ENCODE assay signal across 16 cellular contexts in the genomic region with DNA sequence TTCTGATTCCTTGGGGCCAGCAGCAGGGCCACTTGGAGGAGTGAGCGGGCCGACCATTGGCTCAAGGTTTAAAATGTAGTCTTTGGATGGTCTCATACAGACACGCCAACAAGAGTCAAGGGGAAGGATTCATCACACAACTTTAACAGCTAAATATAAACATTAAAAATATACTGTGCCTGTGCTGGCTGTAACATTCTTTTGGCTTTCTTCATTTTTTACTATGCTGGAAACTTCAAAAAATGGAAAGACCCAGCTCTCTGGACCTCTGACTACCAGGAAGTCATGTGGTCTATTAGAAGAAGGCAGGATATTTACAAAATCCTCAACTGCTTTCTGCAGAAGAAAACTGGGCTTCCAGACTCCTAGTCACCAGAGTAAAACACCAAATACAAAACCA.
"Had no signal": no experiment of that assay in that cellular context is flagged by ENCODE, and none has a peak within 500 bp of the region (broad histone marks: within the 10 kb centered on the region; RNA-seq: fewer than 3 reads in every experiment).

No MANE protein-coding gene starts in this region.

- H3K4me3 Mint-ChIP-seq: activated B cell treated with CpG ODN at 0.5 μM for 24 hours; activated CD4-positive, alpha-beta T cell treated with anti-CD3 and anti-CD28 coated beads, Interleukin-2, amount 10 ng/mL, durations not matched to agents 24 days and 14 days; activated CD8-positive, alpha-beta T cell treated with anti-CD3 and anti-CD28 coated beads, Interleukin-2, amount 10 ng/mL, durations not matched to agents 7 days and 5 days; activated naive CD8-positive, alpha-beta T cell; activated T-cell treated with anti-CD3 and anti-CD28 coated beads, Interleukin-2, amount 50 U/mL, for 72 hours; T-helper 1 cell treated with Interleukin-12 subunit alpha and Interleukin-12 subunit beta and Interleukin-4 antibody, amounts not matched to agents 30 μg/mL and 1 μg/mL, for 36 hours had no signal

- H3K9me3 ChIP-seq: ascending aorta, breast epithelium, left ventricle myocardium inferior, right lobe of liver, uterus had no signal

- H3K27ac Mint-ChIP-seq: activated B cell treated with CpG ODN at 0.5 μM for 24 hours; activated CD4-positive, alpha-beta T cell treated with anti-CD3 and anti-CD28 coated beads, Interleukin-2, amount 10 ng/mL, durations not matched to agents 24 days and 14 days; activated CD8-positive, alpha-beta T cell treated with anti-CD3 and anti-CD28 coated beads, Interleukin-2, amount 10 ng/mL, durations not matched to agents 7 days and 5 days; activated naive CD8-positive, alpha-beta T cell; activated T-cell treated with anti-CD3 and anti-CD28 coated beads, Interleukin-2, amount 50 U/mL, for 72 hours; T-helper 1 cell treated with Interleukin-12 subunit alpha and Interleukin-12 subunit beta and Interleukin-4 antibody, amounts not matched to agents 30 μg/mL and 1 μg/mL, for 36 hours had no signal

- H3K4me3 ChIP-seq: ascending aorta, breast epithelium, left ventricle myocardium inferior, right lobe of liver, uterus had no signal

- H3K9me3 Mint-ChIP-seq: activated B cell treated with CpG ODN at 0.5 μM for 24 hours had no signal

- H3K27me3 ChIP-seq: ascending aorta, breast epithelium, right lobe of liver, uterus had no signal

- H3K27me3 Mint-ChIP-seq: activated naive CD8-positive, alpha-beta T cell had no signal

- DNase-seq: activated B cell treated with CpG ODN at 0.5 μM for 24 hours; activated CD4-positive, alpha-beta T cell treated with anti-CD3 and anti-CD28 coated beads, Interleukin-2, amount 10 ng/mL, durations not matched to agents 24 days and 14 days; activated CD8-positive, alpha-beta memory T cell treated with anti-CD3 and anti-CD28 coated beads, Interleukin-2, amount 50 U/mL, for 4 hours; activated CD8-positive, alpha-beta T cell treated with anti-CD3 and anti-CD28 coated beads, Interleukin-2, amount 10 ng/mL, durations not matched to agents 7 days and 5 days; activated gamma-delta T cell; activated T-cell treated with anti-CD3 and anti-CD28 coated beads, Interleukin-2, amount 50 U/mL, for 72 hours; cerebellar nuclear complex; hippocampal formation; kidney; left ventricle myocardium inferior; right lobe of liver; uterus had no signal

- H3K36me3 Mint-ChIP-seq: activated naive CD8-positive, alpha-beta T cell had no signal

- H3K36me3 ChIP-seq: ascending aorta, breast epithelium, left ventricle myocardium inferior, right lobe of liver, uterus had no signal

- ATAC-seq: activated CD8-positive, alpha-beta T cell treated with anti-CD3 and anti-CD28 coated beads, Interleukin-2, amount 10 ng/mL, durations not matched to agents 7 days and 5 days; activated T-cell treated with anti-CD3 and anti-CD28 coated beads, Interleukin-2, amount 50 U/mL, for 72 hours; right lobe of liver had no signal

- H3K4me1 ChIP-seq: ascending aorta, breast epithelium, right lobe of liver, uterus had no signal

- H3K27ac ChIP-seq: breast epithelium, left ventricle myocardium inferior, right lobe of liver, uterus had no signal
